In genomic region chr13:110137677-110138008, GRCh38 we compare ENCODE assay signal across 8 cellular contexts.
DNase-seq lines count a peak whose midpoint lies in the region; ATAC-seq, FAIRE-seq and TF ChIP-seq lines count a peak whose summit lies in the region.

No MANE protein-coding gene starts in this region.

- peak overlapping the region; percentile 89 for H3K4me2 ChIP-seq in GM12878 (ENCODE audit: control insufficient read depth, insufficient read depth)

- no peak; a peak in 1 of 4 replicates for TF ChIP-seq EP300 in GM12878 (IDR thresholded peaks at IDR 0.05; ENCODE audit: borderline replicate concordance in 1 of 2, control insufficient read depth in 1 of 2, low read depth in 2 of 2, low read length in 2 of 2)

- RAD21 ChIA-PET in GM12878 (lab: Charles Lee; ENCODE audit: unreplicated experiment) = interaction anchor here (1.4 to 3.1 kb wide), 5 partner anchors 10 to 1222 kb away, joined by 3 to 24 read pairs (median 11); no protein-coding TSS in a partner anchor

- H3K4me3 Mint-ChIP-seq in immature natural killer cell = peak overlapping the region; percentile 80 to 89 (median 85)

- H3K4me1 Mint-ChIP-seq in immature natural killer cell = peaks cover 10 to 13% of the 10 kb centered on the region in 2 donors

- intact Hi-C loops in GM12878 (cut with micrococcal nuclease; ENCODE audit: unreplicated experiment) = loop anchor here (1.0 to 10.0 kb wide), 3 partner anchors 16 to 975 kb away; partner anchors contain the start of gene RAB20

- H3K4me1 ChIP-seq in GM12878 (ENCODE audit: control insufficient read depth, insufficient read depth, low read length) = peaks cover 9% of the 10 kb centered on the region; the same call in 1 of the 2 replicates

- in situ Hi-C loops in GM12878 (cut with MboI) = no loop called here

- peaks cover 0 to 3% (median 0%) of the 10 kb centered on the region in 6 donors for H3K9me3 Mint-ChIP-seq in immature natural killer cell

- H3K9me3 ChIP-seq in GM12878 (replicated peaks; ENCODE audit: control insufficient read depth, insufficient read depth, low read length) = no peaks in the 10 kb centered on the region

- POLR2A ChIA-PET in GM12878 (lab: Charles Lee) = interaction anchor here (0.5 to 2.8 kb wide), 3 partner anchors 14 to 759 kb away, joined by 3 to 16 read pairs (median 12); no protein-coding TSS in a partner anchor

- peak; percentile 74 for FAIRE-seq in GM12878 (lab: Jason Lieb, UNC)

- H2AFZ ChIP-seq in GM12878 (ENCODE audit: control insufficient read depth, low read depth, low read length) = peak overlapping the region; percentile 87

- ATAC-seq in GM18867 (IDR thresholded peaks at IDR 0.05; ENCODE audit: unreplicated experiment) = peak; percentile 87
- peak; percentile 73 for ATAC-seq in HG03045 (IDR thresholded peaks at IDR 0.05; ENCODE audit: unreplicated experiment)
- peak; percentile 84 for ATAC-seq in GM12878

- H3K79me2 ChIP-seq in GM12878 (ENCODE audit: control insufficient read depth, insufficient read depth, low read length) = no peaks in the 10 kb centered on the region

- H3K27ac ChIP-seq in GM12878 (ENCODE audit: control insufficient read depth, insufficient read depth) = no peak overlapping the region

- TF ChIP-seq POLR2A in GM12878 (IDR thresholded peaks at IDR 0.05; ENCODE audit: low read depth, low read length) = no peak

- 0 out of 2 replicates have a peak, but pooled peaks cover 2% of the 10 kb centered on the region for H4K20me1 ChIP-seq in GM12878 (ENCODE audit: control insufficient read depth, insufficient read depth)

- H3K4me3 ChIP-seq in GM12878 = peak overlapping the region; percentile 49

- DNase-seq in CD1c-positive myeloid dendritic cell (ENCODE audit: extremely low spot score) = peak; percentile 88
- DNase-seq in NCI-H510A (lab: John Stamatoyannopoulos, UW) = peak; percentile 45
- DNase-seq in GM12878 (ENCODE audit: low read depth, low spot score) = no peak
- no peak for DNase-seq in immature natural killer cell
- peak in 2 of 3 donors; percentile 2 for DNase-seq in stimulated activated CD4-positive, alpha-beta T cell treated with anti-CD3 and anti-CD28 coated beads, Interleukin-12 subunit alpha, Interleukin-12 subunit beta, amount 100 ng/mL, for 48 hours (ENCODE audit: low read depth in 2 of 3, low spot score in 1 of 3)
- no peak for DNase-seq in RKO (ENCODE audit: low spot score)

- TF ChIP-seq RAD21 in GM12878 (IDR thresholded peaks at IDR 0.05; ENCODE audit: insufficient read depth, low read depth, low read length) = peak; percentile 72

- peak overlapping the region; percentile 46; the same call in 1 of the 2 replicates for H3K9ac ChIP-seq in GM12878 (ENCODE audit: control insufficient read depth, insufficient read depth, low read length)

- WGBS in GM12878 (ENCODE audit: insufficient coverage, insufficient replicate concordance, low lambda C conversion rate, missing lambda C conversion rate) = 1% methylated on average over 8 of the region's 8 CpGs

- CTCF ChIA-PET in GM12878 (lab: Yijun Ruan, JAX) = interaction anchor here (0.6 to 3.4 kb wide), 9 partner anchors 9 to 1174 kb away, joined by 3 to 26 read pairs (median 9); no protein-coding TSS in a partner anchor

- H3K36me3 ChIP-seq in GM12878 (ENCODE audit: control insufficient read depth in 2 of 2, insufficient read depth in 2 of 2, low read length in 1 of 2) = no peaks in the 10 kb centered on the region

- peak; percentile 52 to 77 (median 56); a peak in 5 of 6 replicates for TF ChIP-seq CTCF in GM12878 (IDR thresholded peaks at IDR 0.05 in 2 of 3, conservative IDR thresholded peaks at IDR 0.05 in 1 of 3; ENCODE audit: control insufficient read depth in 2 of 3, extremely low read depth in 1 of 3, insufficient read depth in 1 of 3, low read depth in 3 of 3, low read length in 3 of 3)

- peaks cover 0 to 9% (median 7%) of the 10 kb centered on the region in 3 donors for H3K27me3 Mint-ChIP-seq in immature natural killer cell (ENCODE audit: low read depth in 3 of 3)

- peak overlapping the region in 1 of 6 donors; percentile 55 for H3K27ac Mint-ChIP-seq in immature natural killer cell

- H3K27me3 ChIP-seq in GM12878 (replicated peaks in 1 of 2; ENCODE audit: control insufficient read depth in 2 of 2, insufficient read depth in 2 of 2, low read length in 1 of 2) = no peaks in the 10 kb centered on the region

- no peaks in the 10 kb centered on the region for H3K36me3 Mint-ChIP-seq in immature natural killer cell

- no TSS peak for BruUV-seq in GM12878 (replicated peaks; lab: Mats Ljungman, UMichigan)

- SMC1A ChIA-PET in GM12878 (lab: Charles Lee; ENCODE audit: uncharacterized antibody, unreplicated experiment) = interaction anchor here (1.0 to 5.8 kb wide), 6 partner anchors 9 to 991 kb away, joined by 3 to 51 read pairs (median 4); no protein-coding TSS in a partner anchor

TF ChIP-seq in GM12878, 131 proteins besides CTCF, POLR2A, EP300 and RAD21:
- TF ChIP-seq IKZF2 (IDR thresholded peaks at IDR 0.05) = peak in 1 of 2 experiments; percentile 8; a peak in 2 of 4 replicates
- TF ChIP-seq ZBTB33 (IDR thresholded peaks at IDR 0.05) = no peak
- peak; percentile 33 for TF ChIP-seq SMAD1 (IDR thresholded peaks at IDR 0.05; ENCODE audit: low read depth, partially characterized antibody)
- TF ChIP-seq ZNF384 (IDR thresholded peaks at IDR 0.05; ENCODE audit: borderline replicate concordance, low read depth, low read length) = 0 out of 2 replicates have a peak, but pooled peaks have one; percentile 44
- peak in 1 of 2 experiments; percentile 86; a peak in 2 of 3 replicates for TF ChIP-seq EGR1 (IDR thresholded peaks at IDR 0.05; ENCODE audit: borderline replicate concordance in 1 of 2, low read depth in 2 of 2, low read length in 2 of 2)
- TF ChIP-seq IRF4 (IDR thresholded peaks at IDR 0.05; ENCODE audit: low read depth, low read length) = no peak
- peak; percentile 50; the same call in 1 of the 2 replicates for TF ChIP-seq CREM (IDR thresholded peaks at IDR 0.05; ENCODE audit: low read depth)
- TF ChIP-seq MAX (IDR thresholded peaks at IDR 0.05; ENCODE audit: low read depth, low read length) = 0 out of 2 replicates have a peak, but pooled peaks have one; percentile 5
- no peak for TF ChIP-seq WRNIP1 (IDR thresholded peaks at IDR 0.05; ENCODE audit: borderline replicate concordance, low read depth, low read length)
- no peak for TF ChIP-seq ATF3 (IDR thresholded peaks at IDR 0.05; ENCODE audit: borderline replicate concordance, extremely low read depth, low read depth, low read length)
- no peak for TF ChIP-seq CBFB (IDR thresholded peaks at IDR 0.05; ENCODE audit: low read depth)
- TF ChIP-seq USF1 (IDR thresholded peaks at IDR 0.05; ENCODE audit: borderline replicate concordance, extremely low read length, insufficient read depth, low read depth, low read length) = no peak
- TF ChIP-seq TBL1XR1 (IDR thresholded peaks at IDR 0.05; ENCODE audit: low read depth, low read length) = peak; percentile 20; the same call in 1 of the 2 replicates
- TF ChIP-seq SMC3 (IDR thresholded peaks at IDR 0.05; ENCODE audit: borderline replicate concordance, low read length) = peak; percentile 52
- TF ChIP-seq RELB (IDR thresholded peaks at IDR 0.05; ENCODE audit: low read depth) = 0 out of 2 replicates have a peak, but pooled peaks have one; percentile 12
- TF ChIP-seq SP1 (IDR thresholded peaks at IDR 0.05; ENCODE audit: low read depth, low read length) = no peak
- TF ChIP-seq CREB1 (IDR thresholded peaks at IDR 0.05; ENCODE audit: low read depth) = 0 out of 2 replicates have a peak, but pooled peaks have one; percentile 16
- 0 out of 2 replicates have a peak, but pooled peaks have one; percentile 26 for TF ChIP-seq PML (IDR thresholded peaks at IDR 0.05; ENCODE audit: low read length)

Comparison
In these comparisons a context has a peak if more than half of its experiments do, and no peak if none do; other contexts are left out.
1. DNase-seq: peak in CD1c-positive myeloid dendritic cell (single experiment), NCI-H510A (single experiment) and stimulated activated CD4-positive, alpha-beta T cell treated with anti-CD3 and anti-CD28 coated beads, Interleukin-12 subunit alpha, Interleukin-12 subunit beta, amount 100 ng/mL, for 48 hours (2 of 3); none in GM12878 (single experiment), immature natural killer cell (0 of 3) and RKO (single experiment).
2. Peak in every context shown above with its lines, with median percentiles within 50 percentile points of each other: ATAC-seq.